ENCODE assay signal across 9 cellular contexts in genomic region chr7:151113344-151114150, GRCh38. TPM values are rescaled to one million over a fixed set of nuclear protein-coding genes. Genes with fewer than 3 reads are reported as not detected.
DNase-seq lines count a peak whose midpoint lies in the region; ATAC-seq and TF ChIP-seq lines count a peak whose summit lies in the region.
"Had no signal": no experiment of that assay in that cellular context is flagged by ENCODE, and none has a peak within 500 bp of the region (broad histone marks: within the 10 kb centered on the region; RNA-seq: fewer than 3 reads in every experiment).

No MANE protein-coding gene starts in this region.

- no peak for ATAC-seq in activated T-helper 17 cell treated with anti-CD3 and anti-CD28 coated beads, Interleukin-2, amount 50 U/mL, for 72 hours (replicated peaks)
- ATAC-seq in GM21576 (IDR thresholded peaks at IDR 0.05; ENCODE audit: unreplicated experiment) (no peak), GM21529 (IDR thresholded peaks at IDR 0.05; ENCODE audit: unreplicated experiment) (no peak)

- peaks cover 3% of the 10 kb centered on the region for H3K27me3 Mint-ChIP-seq in activated naive CD4-positive, alpha-beta T cell treated with anti-CD3 and anti-CD28 coated beads, Interleukin-2, amount 50 U/mL, for 24 hours
- H3K27me3 Mint-ChIP-seq in activated T-helper 17 cell treated with anti-CD3 and anti-CD28 coated beads, Interleukin-2, amount 50 U/mL, for 72 hours = no peaks in the 10 kb centered on the region

- H3K4me1 Mint-ChIP-seq in activated naive CD4-positive, alpha-beta T cell treated with anti-CD3 and anti-CD28 coated beads, Interleukin-2, amount 50 U/mL, for 24 hours = no peaks in the 10 kb centered on the region
- H3K4me1 Mint-ChIP-seq in activated T-helper 17 cell treated with anti-CD3 and anti-CD28 coated beads, Interleukin-2, amount 50 U/mL, for 72 hours = peaks cover 8% of the 10 kb centered on the region

- peak overlapping the region; percentile 36 for H3K4me3 Mint-ChIP-seq in activated naive CD4-positive, alpha-beta T cell treated with anti-CD3 and anti-CD28 coated beads, Interleukin-2, amount 50 U/mL, for 24 hours
- peak overlapping the region; percentile 33 for H3K4me3 Mint-ChIP-seq in activated T-helper 17 cell treated with anti-CD3 and anti-CD28 coated beads, Interleukin-2, amount 50 U/mL, for 72 hours

- peaks cover 57% of the 10 kb centered on the region for H3K4me1 ChIP-seq in vagina

- TF ChIP-seq CTCF in vagina (IDR thresholded peaks at IDR 0.05) = no peak

- TF ChIP-seq POLR2A in vagina (IDR thresholded peaks at IDR 0.05) = no peak

- H3K36me3 ChIP-seq in vagina = peaks cover 0 to 5% of the 10 kb centered on the region in 2 donors

- H3K27me3 ChIP-seq in vagina = no peaks in the 10 kb centered on the region

- H3K27ac Mint-ChIP-seq in activated naive CD4-positive, alpha-beta T cell treated with anti-CD3 and anti-CD28 coated beads, Interleukin-2, amount 50 U/mL, for 24 hours = no peak overlapping the region
- H3K27ac Mint-ChIP-seq in activated T-helper 17 cell treated with anti-CD3 and anti-CD28 coated beads, Interleukin-2, amount 50 U/mL, for 72 hours = no peak overlapping the region

- H3K27ac ChIP-seq in vagina = no peak overlapping the region

- H3K9me3 Mint-ChIP-seq in activated naive CD4-positive, alpha-beta T cell treated with anti-CD3 and anti-CD28 coated beads, Interleukin-2, amount 50 U/mL, for 24 hours = no peaks in the 10 kb centered on the region
- H3K9me3 Mint-ChIP-seq in activated T-helper 17 cell treated with anti-CD3 and anti-CD28 coated beads, Interleukin-2, amount 50 U/mL, for 72 hours = no peaks in the 10 kb centered on the region

- H3K9me3 ChIP-seq in vagina = no peaks in the 10 kb centered on the region

- peak overlapping the region; percentile 24 to 45 for H3K4me3 ChIP-seq in vagina

- intact Hi-C loops in vagina (cut with DNase I) = no loop called here

- H3K36me3 Mint-ChIP-seq in activated naive CD4-positive, alpha-beta T cell treated with anti-CD3 and anti-CD28 coated beads, Interleukin-2, amount 50 U/mL, for 24 hours = no peaks in the 10 kb centered on the region
- H3K36me3 Mint-ChIP-seq in activated T-helper 17 cell treated with anti-CD3 and anti-CD28 coated beads, Interleukin-2, amount 50 U/mL, for 72 hours (ENCODE audit: low read depth) = peaks cover 2% of the 10 kb centered on the region

- no peak for DNase-seq in activated naive CD4-positive, alpha-beta T cell treated with anti-CD3 and anti-CD28 coated beads, Interleukin-2, amount 50 U/mL, for 16 hours
- DNase-seq in iPS-NIHi11 (ENCODE audit: low spot score) (peak; percentile 67), vagina (ENCODE audit: extremely low spot score in 2 of 2) (no peak), NCI-H1105 (lab: John Stamatoyannopoulos, UW) (no peak)

RNA-seq across cellular contexts. Expression of gene AGAP3, which starts 27.3 kb away (rescaled TPM):
- total RNA-seq in activated T-helper 17 cell treated with anti-CD3 and anti-CD28 coated beads, Interleukin-2, amount 50 U/mL, for 72 hours = 10 to 100 TPM; 45.0 to 58.6 TPM
- total RNA-seq in vagina = 98.2 TPM

RNA-seq across cellular contexts. Expression of gene TMUB1, which starts 30.3 kb away (rescaled TPM):
- 10 to 100 TPM; 72.7 to 78.4 TPM for total RNA-seq in activated T-helper 17 cell treated with anti-CD3 and anti-CD28 coated beads, Interleukin-2, amount 50 U/mL, for 72 hours
- 40.3 TPM for total RNA-seq in vagina

RNA-seq across cellular contexts. Expression of gene FASTK, which starts 32.9 kb away (rescaled TPM):
- 10 to 100 TPM; 63.3 to 71.1 TPM for total RNA-seq in activated T-helper 17 cell treated with anti-CD3 and anti-CD28 coated beads, Interleukin-2, amount 50 U/mL, for 72 hours
- 60.2 TPM for total RNA-seq in vagina

RNA-seq across cellular contexts. Expression of gene GBX1, which starts 53.9 kb away (rescaled TPM):
- total RNA-seq in activated T-helper 17 cell treated with anti-CD3 and anti-CD28 coated beads, Interleukin-2, amount 50 U/mL, for 72 hours = 1 to 10 TPM in 1 of 2 donors, not detected in 1; 1.2 TPM
- not detected for total RNA-seq in vagina
- total RNA-seq: esophagus mucosa had no signal

RNA-seq across cellular contexts. Expression of gene SLC4A2, which starts 54.2 kb away (rescaled TPM):
- total RNA-seq in activated T-helper 17 cell treated with anti-CD3 and anti-CD28 coated beads, Interleukin-2, amount 50 U/mL, for 72 hours = 100 to 1,000 TPM; 114 to 135 TPM
- total RNA-seq in vagina = 66.5 TPM
